In the genomic region with DNA sequence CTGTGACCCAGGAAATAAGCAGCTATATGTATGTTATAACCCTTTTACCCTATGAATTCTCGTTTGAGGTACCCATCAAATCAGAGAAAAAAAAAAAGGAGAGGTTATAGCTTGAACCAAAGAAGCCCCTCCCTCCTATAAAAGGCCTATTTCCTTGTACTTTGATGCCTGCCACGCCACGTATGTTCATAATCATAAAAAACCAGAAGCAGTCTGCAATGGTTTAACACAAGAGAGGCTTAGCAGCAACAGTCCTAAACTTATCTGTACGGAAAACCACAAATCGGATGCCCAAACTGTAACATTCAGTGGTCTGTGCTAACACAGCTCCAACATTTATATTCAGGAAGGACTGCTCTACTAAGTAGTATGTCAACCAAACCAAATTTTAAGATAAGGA, we compare ENCODE assay signal across 30 cellular contexts. TPM values are rescaled to one million over a fixed set of nuclear protein-coding genes. Genes with fewer than 3 reads are reported as not detected.
A peak's percentile ranks its signal among the peaks of the same experiment; 100 is the strongest.
DNase-seq lines count a peak whose midpoint lies in the region; ATAC-seq lines count a peak whose summit lies in the region.
"Had no signal": no experiment of that assay in that cellular context is flagged by ENCODE, and none has a peak within 500 bp of the region (broad histone marks: within the 10 kb centered on the region; RNA-seq: fewer than 3 reads in every experiment).

No MANE protein-coding gene starts in this region.

- H3K9me3 ChIP-seq in naive thymus-derived CD4-positive, alpha-beta T cell (ENCODE audit: control insufficient read depth in 2 of 3, low read length in 3 of 3): no peaks in the 10 kb centered on the region
- H3K9me3 ChIP-seq: heart right ventricle, Peyer's patch, SJCRH30, spleen had no signal

- H3K27me3 Mint-ChIP-seq in T-helper 1 cell treated with Interleukin-12 subunit alpha and Interleukin-12 subunit beta and Interleukin-4 antibody, amounts not matched to agents 30 μg/mL and 1 μg/mL, for 36 hours (ENCODE audit: low read depth): peaks cover 12% of the 10 kb centered on the region
- H3K27me3 Mint-ChIP-seq in T-helper 2 cell treated with Interferon-gamma antibody and Interleukin-4, amounts not matched to agents 5 μg/mL and 100 μg/mL, for 36 hours (ENCODE audit: low read depth): no peaks in the 10 kb centered on the region
- peaks cover 0 to 5% (median 0%) of the 10 kb centered on the region in 5 donors for H3K27me3 Mint-ChIP-seq in naive thymus-derived CD4-positive, alpha-beta T cell

- H3K27me3 ChIP-seq in naive thymus-derived CD4-positive, alpha-beta T cell (ENCODE audit: control insufficient read depth in 2 of 2, insufficient read depth in 2 of 2, low read length in 2 of 2): no peaks in the 10 kb centered on the region
- H3K27me3 ChIP-seq: Peyer's patch, SJCRH30, spleen had no signal

- CTCF ChIA-PET in naive thymus-derived CD4-positive, alpha-beta T cell (lab: Charles Lee): no interaction called here

- DNase-seq in T-helper 1 cell (no peak), GDM1 (lab: John Stamatoyannopoulos, UW) (peak; percentile 63)
- no peak for DNase-seq in T-helper 2 cell treated with Interferon-gamma antibody and Interleukin-4, amounts not matched to agents 5 μg/mL and 100 μg/mL, for 36 hours (ENCODE audit: low spot score)
- DNase-seq in naive thymus-derived CD4-positive, alpha-beta T cell: peak in 1 of 9 donors; percentile 23
- no peak for DNase-seq in stimulated activated CD8-positive, alpha-beta memory T cell treated with anti-CD3 and anti-CD28 coated beads, Interleukin-4, amount 100 ng/mL, for 48 hours
- DNase-seq: activated CD4-positive, CD25-positive, alpha-beta regulatory T cell; activated effector memory CD4-positive, alpha-beta T cell treated with Interleukin-2 at 50 U/mL for 16 hours; amygdala; dermis blood vessel endothelial cell; DMS 273 treated with DMSO at 0.1 percent for 48 hours; GM23248; heart right ventricle; Karpas-422; NCI-H1105; NCI-H2081 treated with DMSO at 0.1 percent for 48 hours; NCI-H446 treated with DMSO at 0.1 percent for 48 hours; NK-92 treated with Interleukin-12 subunit alpha and Interleukin-12 subunit beta, amount 100 ng/mL, for 24 hours; Peyer's patch; SJCRH30; spleen had no signal

- POLR2A ChIA-PET in naive thymus-derived CD4-positive, alpha-beta T cell (lab: Charles Lee): interaction anchor here (0.7 kb wide), 2 partner anchors 32 to 131 kb away, joined by 3 read pairs; no protein-coding TSS in a partner anchor

- intact Hi-C loops in naive thymus-derived CD4-positive, alpha-beta T cell (cut with micrococcal nuclease): no loop called here

- H3K9me3 Mint-ChIP-seq in T-helper 1 cell treated with Interleukin-12 subunit alpha and Interleukin-12 subunit beta and Interleukin-4 antibody, amounts not matched to agents 30 μg/mL and 1 μg/mL, for 36 hours: peaks cover 5% of the 10 kb centered on the region
- H3K9me3 Mint-ChIP-seq in T-helper 2 cell treated with Interferon-gamma antibody and Interleukin-4, amounts not matched to agents 5 μg/mL and 100 μg/mL, for 36 hours: peaks cover 5% of the 10 kb centered on the region
- H3K9me3 Mint-ChIP-seq in naive thymus-derived CD4-positive, alpha-beta T cell: peaks cover 0 to 5% (median 0%) of the 10 kb centered on the region in 11 donors

- H3K4me1 ChIP-seq in naive thymus-derived CD4-positive, alpha-beta T cell (ENCODE audit: control insufficient read depth in 2 of 2, insufficient read depth in 2 of 2, low read length in 2 of 2): peaks cover 0 to 19% of the 10 kb centered on the region in 2 donors
- H3K4me1 ChIP-seq: heart right ventricle, Peyer's patch, SJCRH30 had no signal

- H3K4me3 Mint-ChIP-seq in T-helper 1 cell treated with Interleukin-12 subunit alpha and Interleukin-12 subunit beta and Interleukin-4 antibody, amounts not matched to agents 30 μg/mL and 1 μg/mL, for 36 hours: no peak overlapping the region
- H3K4me3 Mint-ChIP-seq in T-helper 2 cell treated with Interferon-gamma antibody and Interleukin-4, amounts not matched to agents 5 μg/mL and 100 μg/mL, for 36 hours: no peak overlapping the region
- peak overlapping the region in 7 of 10 donors; percentile 4 to 47 (median 33) for H3K4me3 Mint-ChIP-seq in naive thymus-derived CD4-positive, alpha-beta T cell

- ATAC-seq in naive thymus-derived CD4-positive, alpha-beta T cell: peak; percentile 32
- no peak for ATAC-seq in HG03457 (IDR thresholded peaks at IDR 0.05; ENCODE audit: unreplicated experiment)
- ATAC-seq in GM18870 (IDR thresholded peaks at IDR 0.05; ENCODE audit: unreplicated experiment): no peak
- ATAC-seq: heart right ventricle had no signal

- H3K4me3 ChIP-seq in naive thymus-derived CD4-positive, alpha-beta T cell (ENCODE audit: low read length): no peak overlapping the region
- H3K4me3 ChIP-seq: cardiac muscle cell, GM23248, heart right ventricle, Peyer's patch, SJCRH30, spleen had no signal

- peaks cover 5% of the 10 kb centered on the region for H3K36me3 Mint-ChIP-seq in T-helper 1 cell treated with Interleukin-12 subunit alpha and Interleukin-12 subunit beta and Interleukin-4 antibody, amounts not matched to agents 30 μg/mL and 1 μg/mL, for 36 hours (ENCODE audit: low read depth)
- H3K36me3 Mint-ChIP-seq in T-helper 2 cell treated with Interferon-gamma antibody and Interleukin-4, amounts not matched to agents 5 μg/mL and 100 μg/mL, for 36 hours (ENCODE audit: low read depth): peaks cover 17% of the 10 kb centered on the region
- H3K36me3 Mint-ChIP-seq in naive thymus-derived CD4-positive, alpha-beta T cell: peaks cover 0 to 10% (median 0%) of the 10 kb centered on the region in 5 donors

- H3K27ac Mint-ChIP-seq in T-helper 1 cell treated with Interleukin-12 subunit alpha and Interleukin-12 subunit beta and Interleukin-4 antibody, amounts not matched to agents 30 μg/mL and 1 μg/mL, for 36 hours: peak overlapping the region; percentile 16
- peak overlapping the region; percentile 66 for H3K27ac Mint-ChIP-seq in T-helper 2 cell treated with Interferon-gamma antibody and Interleukin-4, amounts not matched to agents 5 μg/mL and 100 μg/mL, for 36 hours
- H3K27ac Mint-ChIP-seq in naive thymus-derived CD4-positive, alpha-beta T cell: peak overlapping the region; percentile 39 to 81 (median 66)

- no peak overlapping the region for H3K27ac ChIP-seq in naive thymus-derived CD4-positive, alpha-beta T cell (ENCODE audit: low read depth, low read length)
- H3K27ac ChIP-seq: 22Rv1, cardiac muscle cell, GM23248, heart right ventricle, SJCRH30, spleen had no signal

- peaks cover 31% of the 10 kb centered on the region for H3K4me1 Mint-ChIP-seq in T-helper 1 cell treated with Interleukin-12 subunit alpha and Interleukin-12 subunit beta and Interleukin-4 antibody, amounts not matched to agents 30 μg/mL and 1 μg/mL, for 36 hours (ENCODE audit: low read depth)
- H3K4me1 Mint-ChIP-seq in T-helper 2 cell treated with Interferon-gamma antibody and Interleukin-4, amounts not matched to agents 5 μg/mL and 100 μg/mL, for 36 hours (ENCODE audit: low read depth): peaks cover 61% of the 10 kb centered on the region
- peaks cover 14 to 61% (median 52%) of the 10 kb centered on the region in 7 donors for H3K4me1 Mint-ChIP-seq in naive thymus-derived CD4-positive, alpha-beta T cell

- H3K36me3 ChIP-seq in naive thymus-derived CD4-positive, alpha-beta T cell (ENCODE audit: control insufficient read depth in 2 of 3, insufficient read depth in 3 of 3, low read length in 3 of 3): no peaks in the 10 kb centered on the region
- H3K36me3 ChIP-seq: cardiac muscle cell, heart right ventricle, Peyer's patch, SJCRH30, spleen had no signal

RNA-seq across cellular contexts. Expression of a gene that starts 21.2 kb away (rescaled TPM):
- total RNA-seq in naive thymus-derived CD4-positive, alpha-beta T cell: 10 to 100 TPM in 1 of 5 experiments, 1 to 10 TPM in 1, under 1 TPM in 1, not detected in 2; 0.43 to 10.7 (median 1.3) TPM
- not detected for polyA plus RNA-seq in naive thymus-derived CD4-positive, alpha-beta T cell
- total RNA-seq: cardiac muscle cell, dermis blood vessel endothelial cell, endothelial cell of umbilical vein, GM23248, heart right ventricle, lower leg skin, mucosa of gallbladder, Peyer's patch, renal cortical epithelial cell, SJCRH30, ureter had no signal
- polyA plus RNA-seq: cardiac muscle cell, endothelial cell of umbilical vein, GM23248, heart right ventricle had no signal

RNA-seq across cellular contexts. Expression of a gene that starts 32.5 kb away (rescaled TPM):
- total RNA-seq in naive thymus-derived CD4-positive, alpha-beta T cell: 10 to 100 TPM; 30.3 to 50.2 (median 46.8) TPM
- polyA plus RNA-seq in naive thymus-derived CD4-positive, alpha-beta T cell: 10 to 100 TPM; 45.0 to 53.7 TPM

RNA-seq across cellular contexts. Expression of a gene that starts 55.8 kb away (rescaled TPM):
- total RNA-seq in naive thymus-derived CD4-positive, alpha-beta T cell: 1,000 to 10,000 TPM; 1,411 to 1,898 (median 1,693) TPM
- 1,000 to 10,000 TPM; 1,357 to 1,450 TPM for polyA plus RNA-seq in naive thymus-derived CD4-positive, alpha-beta T cell

Comparison
In these comparisons a context has a peak if more than half of its experiments do, and no peak if none do; other contexts are left out.
1. H3K27ac Mint-ChIP-seq: peak in every context shown above with its lines; median percentile 66 in T-helper 2 cell treated with Interferon-gamma antibody and Interleukin-4, amounts not matched to agents 5 μg/mL and 100 μg/mL, for 36 hours; 66 in naive thymus-derived CD4-positive, alpha-beta T cell; 16 in T-helper 1 cell treated with Interleukin-12 subunit alpha and Interleukin-12 subunit beta and Interleukin-4 antibody, amounts not matched to agents 30 μg/mL and 1 μg/mL, for 36 hours.
2. H3K4me3 Mint-ChIP-seq: peak in naive thymus-derived CD4-positive, alpha-beta T cell (7 of 10); none in T-helper 1 cell treated with Interleukin-12 subunit alpha and Interleukin-12 subunit beta and Interleukin-4 antibody, amounts not matched to agents 30 μg/mL and 1 μg/mL, for 36 hours (single experiment) and T-helper 2 cell treated with Interferon-gamma antibody and Interleukin-4, amounts not matched to agents 5 μg/mL and 100 μg/mL, for 36 hours (single experiment).